Comparison of ENCODE assay signal across 8 cellular contexts in genomic region chr2:68774569-68775271, GRCh38. TPM values are rescaled to one million over a fixed set of nuclear protein-coding genes. Genes with fewer than 3 reads are reported as not detected.
DNase-seq lines count a peak whose midpoint lies in the region; ATAC-seq and TF ChIP-seq lines count a peak whose summit lies in the region.

No MANE protein-coding gene starts in this region.

- in situ Hi-C loops in G401 (cut with HindIII; ENCODE audit: low sequenced_read_pairs): no loop called here

- WGBS in hepatocyte (ENCODE audit: low lambda C conversion rate, missing lambda C conversion rate): 97% methylated on average over 23 of the region's 31 CpGs

- peak; percentile 36 for DNase-seq in activated CD4-positive, alpha-beta T cell treated with anti-CD3 and anti-CD28 coated beads for 1 hour
- peak in 2 of 3 donors; percentile 30 for DNase-seq in effector memory CD4-positive, alpha-beta T cell
- DNase-seq in omental fat pad (ENCODE audit: low spot score) (no peak), G401 (ENCODE audit: low spot score) (no peak), AG20443 (ENCODE audit: low spot score) (no peak), hepatocyte (ENCODE audit: low spot score) (no peak)

- no peaks in the 10 kb centered on the region for H3K79me2 ChIP-seq in hepatocyte

- H3K27me3 ChIP-seq in effector memory CD4-positive, alpha-beta T cell (replicated peaks; ENCODE audit: control insufficient read depth, insufficient read depth, low read length, poor library complexity, severe bottlenecking): no peaks in the 10 kb centered on the region
- H3K27me3 ChIP-seq in hepatocyte: no peaks in the 10 kb centered on the region

- H3K9me3 ChIP-seq in effector memory CD4-positive, alpha-beta T cell (ENCODE audit: control insufficient read depth, low read length): no peaks in the 10 kb centered on the region
- H3K9me3 ChIP-seq in hepatocyte (ENCODE audit: low read depth): no peaks in the 10 kb centered on the region

- no peaks in the 10 kb centered on the region for H3K9me2 ChIP-seq in hepatocyte (replicated peaks; ENCODE audit: insufficient read depth)

- H2AFZ ChIP-seq in hepatocyte: no peak overlapping the region

- H3K4me1 ChIP-seq in effector memory CD4-positive, alpha-beta T cell (ENCODE audit: control insufficient read depth, insufficient read depth, low read length, poor library complexity, severe bottlenecking): peaks cover 77% of the 10 kb centered on the region
- H3K4me1 ChIP-seq in hepatocyte (ENCODE audit: insufficient read depth): no peaks in the 10 kb centered on the region

- H3K27ac ChIP-seq in effector memory CD4-positive, alpha-beta T cell (ENCODE audit: insufficient read depth, low read length, poor library complexity, severe bottlenecking): peak overlapping the region; percentile 61
- no peak overlapping the region for H3K27ac ChIP-seq in hepatocyte

- peak; percentile 86 for ATAC-seq in GM19328 (IDR thresholded peaks at IDR 0.05; ENCODE audit: unreplicated experiment)
- ATAC-seq in HG03354 (IDR thresholded peaks at IDR 0.05; ENCODE audit: poor library complexity, severe bottlenecking, unreplicated experiment): peak; percentile 90
- peak; percentile 73 for ATAC-seq in omental fat pad (ENCODE audit: low FRiP score)

- H4K20me1 ChIP-seq in hepatocyte (ENCODE audit: insufficient read depth, poor library complexity, severe bottlenecking): no peaks in the 10 kb centered on the region

- TF ChIP-seq CTCF in omental fat pad (IDR thresholded peaks at IDR 0.05) (no peak), hepatocyte (IDR thresholded peaks at IDR 0.05; ENCODE audit: poor library complexity) (no peak)

- H3K36me3 ChIP-seq in effector memory CD4-positive, alpha-beta T cell (ENCODE audit: control insufficient read depth, insufficient read depth, low read length): peaks cover 13% of the 10 kb centered on the region
- H3K36me3 ChIP-seq in hepatocyte (replicated peaks; ENCODE audit: insufficient read depth, low read depth): no peaks in the 10 kb centered on the region

- H3K4me3 ChIP-seq in effector memory CD4-positive, alpha-beta T cell (ENCODE audit: insufficient read depth, low read depth, low read length, poor library complexity, severe bottlenecking): peak overlapping the region; percentile 55
- H3K4me3 ChIP-seq in hepatocyte: no peak overlapping the region

- H3K4me2 ChIP-seq in hepatocyte: no peak overlapping the region

RNA-seq across cellular contexts. Expression of gene ARHGAP25, which starts 40.1 kb away (rescaled TPM):
- 10 to 100 TPM in 2 of 4 donors, 1 to 10 TPM in 2; 6.1 to 40.8 (median 11.7) TPM for total RNA-seq in omental fat pad
- total RNA-seq in G401 (2014; rRNA removed; shearing (Covaris generic)): not detected in 2 replicates
- total RNA-seq in hepatocyte: 0.47 TPM in 1 of 2 replicates, not detected in the other
- polyA plus RNA-seq in hepatocyte: 0.12 and 0.21 TPM in 2 replicates

Comparison
In these comparisons a context has a peak if more than half of its experiments do, and no peak if none do; other contexts are left out.
1. DNase-seq: peak in activated CD4-positive, alpha-beta T cell treated with anti-CD3 and anti-CD28 coated beads for 1 hour (single experiment) and effector memory CD4-positive, alpha-beta T cell (2 of 3); none in omental fat pad (single experiment), G401 (single experiment), AG20443 (single experiment) and hepatocyte (single experiment).
2. Peak in every context shown above with its lines, with median percentiles within 50 percentile points of each other: ATAC-seq.